10 cellular contexts compared by ENCODE assay signal in genomic region chr1:162206749-162207635, GRCh38.
A peak's percentile ranks its signal among the peaks of the same experiment; 100 is the strongest.
DNase-seq lines count a peak whose midpoint lies in the region; ATAC-seq and TF ChIP-seq lines count a peak whose summit lies in the region.
"Had no signal": no experiment of that assay in that cellular context is flagged by ENCODE, and none has a peak within 500 bp of the region (broad histone marks: within the 10 kb centered on the region; RNA-seq: fewer than 3 reads in every experiment).

No MANE protein-coding gene starts in this region.

- no peak for TF ChIP-seq CTCF in Calu3 (IDR thresholded peaks at IDR 0.05; ENCODE audit: unreplicated experiment)
- no peak for TF ChIP-seq CTCF in adrenal gland (IDR thresholded peaks at IDR 0.05)
- no peak for TF ChIP-seq CTCF in right lobe of liver (IDR thresholded peaks at IDR 0.05)
- no peak for TF ChIP-seq CTCF in suprapubic skin (IDR thresholded peaks at IDR 0.05)

- H3K4me3 ChIP-seq in adrenal gland, result no peak overlapping the region
- H3K4me3 ChIP-seq in right lobe of liver, result peak overlapping the region in 1 of 3 donors; percentile 9
- H3K4me3 ChIP-seq in suprapubic skin, result no peak overlapping the region

- intact Hi-C loops in Calu3 (cut with micrococcal nuclease; ENCODE audit: unreplicated experiment) (no loop called here), adrenal gland (cut with DNase I) (no loop called here), right lobe of liver (cut with DNase I) (loop anchor here in 1 of 2 donors (10.0 kb wide), 1 partner anchor 52 kb away; no protein-coding TSS in a partner anchor)

- TF ChIP-seq EP300 in suprapubic skin (IDR thresholded peaks at IDR 0.05), result no peak

- TF ChIP-seq POLR2A in adrenal gland (IDR thresholded peaks at IDR 0.05) (no peak), right lobe of liver (IDR thresholded peaks at IDR 0.05) (no peak), suprapubic skin (IDR thresholded peaks at IDR 0.05) (no peak)

- H3K4me1 ChIP-seq in adrenal gland (replicated peaks in 1 of 2) (no peaks in the 10 kb centered on the region), right lobe of liver (peaks cover 0 to 62% (median 14%) of the 10 kb centered on the region in 4 donors), suprapubic skin (no peaks in the 10 kb centered on the region)

- peaks cover 38% of the 10 kb centered on the region for H3K4me1 Mint-ChIP-seq in Calu3 (ENCODE audit: low read depth, unreplicated experiment)
- H3K4me1 Mint-ChIP-seq: activated CD4-positive, alpha-beta memory T cell treated with anti-CD3 and anti-CD28 coated beads, Interleukin-2, amount 10 ng/mL, durations not matched to agents 7 days and 5 days had no signal

- H3K36me3 ChIP-seq in adrenal gland (replicated peaks in 1 of 2), result no peaks in the 10 kb centered on the region
- H3K36me3 ChIP-seq in right lobe of liver, result no peaks in the 10 kb centered on the region
- H3K36me3 ChIP-seq in suprapubic skin, result no peaks in the 10 kb centered on the region

- H3K9me3 ChIP-seq in adrenal gland (replicated peaks in 1 of 3), result no peaks in the 10 kb centered on the region
- no peaks in the 10 kb centered on the region for H3K9me3 ChIP-seq in right lobe of liver
- no peaks in the 10 kb centered on the region for H3K9me3 ChIP-seq in suprapubic skin

- H3K9me3 Mint-ChIP-seq in Calu3 (ENCODE audit: low read depth, unreplicated experiment), result no peaks in the 10 kb centered on the region
- H3K9me3 Mint-ChIP-seq: activated CD4-positive, alpha-beta memory T cell treated with anti-CD3 and anti-CD28 coated beads, Interleukin-2, amount 10 ng/mL, durations not matched to agents 7 days and 5 days had no signal

- WGBS in adrenal gland, 4 donors, result 54 to 67% (median 60%) methylated on average over 8 to 12 of the region's 12 CpGs
- 39% methylated on average over 12 of the region's 12 CpGs for WGBS in right lobe of liver (ENCODE audit: insufficient coverage, low coverage, low lambda C conversion rate, missing lambda C conversion rate)
- 49% methylated on average over 12 of the region's 12 CpGs for WGBS in suprapubic skin

- peaks cover 5% of the 10 kb centered on the region for H3K36me3 Mint-ChIP-seq in Calu3 (ENCODE audit: insufficient read depth, unreplicated experiment)

- ATAC-seq in right lobe of liver, result peak; percentile 64 to 82 (median 74)
- ATAC-seq in HG02852 (IDR thresholded peaks at IDR 0.05; ENCODE audit: unreplicated experiment), result no peak

- CTCF ChIA-PET in Calu3 (lab: Charles Lee), result interaction anchor here (0.5 to 2.4 kb wide), 9 partner anchors 15 to 1977 kb away, joined by 3 to 11 read pairs (median 3); partner anchors contain the start of gene NOS1AP

- no TSS peak for BruUV-seq in Calu3 (replicated peaks; lab: Mats Ljungman, UMichigan)

- H3K27me3 ChIP-seq in adrenal gland (no peaks in the 10 kb centered on the region), right lobe of liver (no peaks in the 10 kb centered on the region), suprapubic skin (peaks cover 2% of the 10 kb centered on the region)

- DNase-seq in Calu3 (peak; percentile 74), NCI-H1930 (lab: John Stamatoyannopoulos, UW) (peak; percentile 97 to 98), adrenal gland (peak in 5 of 7 donors; percentile 13 to 74 (median 35)), right lobe of liver (peak; percentile 28 to 60 (median 58)), suprapubic skin (ENCODE audit: low spot score in 2 of 2) (no peak), NCI-H524 (lab: John Stamatoyannopoulos, UW) (no peak), EL (no peak)
- DNase-seq: activated CD4-positive, alpha-beta memory T cell treated with anti-CD3 and anti-CD28 coated beads, Interleukin-2, amount 10 ng/mL, durations not matched to agents 7 days and 5 days; HCEC 1CT had no signal

- peak overlapping the region; percentile 26 for H3K27ac Mint-ChIP-seq in Calu3 (ENCODE audit: unreplicated experiment)
- H3K27ac Mint-ChIP-seq: activated CD4-positive, alpha-beta memory T cell treated with anti-CD3 and anti-CD28 coated beads, Interleukin-2, amount 10 ng/mL, durations not matched to agents 7 days and 5 days had no signal

- H3K4me3 Mint-ChIP-seq in Calu3 (ENCODE audit: low read depth, unreplicated experiment), result peak overlapping the region; percentile 53
- H3K4me3 Mint-ChIP-seq: activated CD4-positive, alpha-beta memory T cell treated with anti-CD3 and anti-CD28 coated beads, Interleukin-2, amount 10 ng/mL, durations not matched to agents 7 days and 5 days had no signal

- H3K27me3 Mint-ChIP-seq in Calu3 (ENCODE audit: unreplicated experiment), result peaks cover 17% of the 10 kb centered on the region

- H3K27ac ChIP-seq in adrenal gland, result no peak overlapping the region
- peak overlapping the region in 2 of 3 donors; percentile 55 to 63 for H3K27ac ChIP-seq in right lobe of liver
- no peak overlapping the region for H3K27ac ChIP-seq in suprapubic skin

Comparison
In these comparisons a context has a peak if more than half of its experiments do, and no peak if none do; other contexts are left out.
1. DNase-seq: peak in Calu3 (single experiment), NCI-H1930 (2 of 2), adrenal gland (5 of 7) and right lobe of liver (3 of 3); none in suprapubic skin (0 of 2), NCI-H524 (0 of 2) and EL (single experiment).
2. H3K27ac ChIP-seq: peak in right lobe of liver (2 of 3); none in adrenal gland (0 of 5) and suprapubic skin (single experiment).